ENCODE assay signal across 8 cellular contexts in genomic region chr4:174523003-174523693, GRCh38. TPM values are rescaled to one million over a fixed set of nuclear protein-coding genes. Genes with fewer than 3 reads are reported as not detected.
DNase-seq lines count a peak whose midpoint lies in the region; ATAC-seq and TF ChIP-seq lines count a peak whose summit lies in the region.

No MANE protein-coding gene starts in this region.

- POLR2A ChIA-PET in HEK293T (lab: Yijun Ruan, JAX) = no interaction called here
- POLR2A ChIA-PET in activated CD8-positive, alpha-beta T cell treated with anti-CD3 and anti-CD28 coated beads for 36 hours (lab: Charles Lee) = interaction anchor here (0.7 to 1.6 kb wide), 3 partner anchors 9 to 120 kb away, joined by 3 to 5 read pairs (median 3); no protein-coding TSS in a partner anchor

- H3K4me3 Mint-ChIP-seq in activated CD8-positive, alpha-beta T cell treated with anti-CD3 and anti-CD28 coated beads for 36 hours = peak overlapping the region; percentile 77

- no peaks in the 10 kb centered on the region for H3K36me3 Mint-ChIP-seq in activated CD8-positive, alpha-beta T cell treated with anti-CD3 and anti-CD28 coated beads for 36 hours (ENCODE audit: low read depth)

- peaks cover 10% of the 10 kb centered on the region for H3K27me3 Mint-ChIP-seq in activated CD8-positive, alpha-beta T cell treated with anti-CD3 and anti-CD28 coated beads for 36 hours

- H3K9me3 Mint-ChIP-seq in activated CD8-positive, alpha-beta T cell treated with anti-CD3 and anti-CD28 coated beads for 36 hours = no peaks in the 10 kb centered on the region

- H3K27me3 ChIP-seq in skeletal muscle satellite cell (ENCODE audit: control insufficient read depth, insufficient read depth, low read length) = peaks cover 7% of the 10 kb centered on the region

- peaks cover 13% of the 10 kb centered on the region for H3K4me1 ChIP-seq in skeletal muscle satellite cell (ENCODE audit: control insufficient read depth, insufficient read depth, low read length)

- DNase-seq in HEK293T (ENCODE audit: extremely low spot score) = peak; percentile 9
- DNase-seq in activated CD8-positive, alpha-beta T cell treated with anti-CD3 and anti-CD28 coated beads for 36 hours = peak; percentile 21
- no peak for DNase-seq in left ventricle myocardium superior
- DNase-seq in NCI-H2081 treated with DMSO at 0.1 percent for 48 hours (lab: John Stamatoyannopoulos, UW) = no peak
- no peak for DNase-seq in stimulated activated CD4-positive, alpha-beta T cell treated with anti-CD3 and anti-CD28 coated beads, Interleukin-4, amount 100 ng/mL, for 4 hours

- peak overlapping the region; percentile 90 for H3K4me2 ChIP-seq in skeletal muscle satellite cell (ENCODE audit: low read length)

- ATAC-seq in activated CD8-positive, alpha-beta T cell treated with anti-CD3 and anti-CD28 coated beads for 36 hours = peak; percentile 9
- ATAC-seq in left ventricle myocardium superior (peak; percentile 32), HG03045 (IDR thresholded peaks at IDR 0.05; ENCODE audit: unreplicated experiment) (no peak)
- no peak for ATAC-seq in activated CD4-positive, CD25-positive, alpha-beta regulatory T cell treated with anti-CD3 and anti-CD28 coated beads, Interleukin-2, amount 50 U/mL, for 24 hours

- CTCF ChIA-PET in HEK293T (lab: Yijun Ruan, JAX) = interaction anchor here (0.6 kb wide), 2 partner anchors 15 to 1462 kb away, joined by 3 read pairs; no protein-coding TSS in a partner anchor
- CTCF ChIA-PET in activated CD8-positive, alpha-beta T cell treated with anti-CD3 and anti-CD28 coated beads for 36 hours (lab: Charles Lee) = no interaction called here

- peak overlapping the region; percentile 70 for H3K4me3 ChIP-seq in skeletal muscle satellite cell (ENCODE audit: low read length)

- peaks cover 21% of the 10 kb centered on the region for H3K4me1 Mint-ChIP-seq in activated CD8-positive, alpha-beta T cell treated with anti-CD3 and anti-CD28 coated beads for 36 hours (ENCODE audit: low read depth)

- H3K27ac Mint-ChIP-seq in activated CD8-positive, alpha-beta T cell treated with anti-CD3 and anti-CD28 coated beads for 36 hours = peak overlapping the region; percentile 72

- H3K9me3 ChIP-seq in skeletal muscle satellite cell (replicated peaks; ENCODE audit: low read length) = no peaks in the 10 kb centered on the region

- intact Hi-C loops in activated CD8-positive, alpha-beta T cell treated with anti-CD3 and anti-CD28 coated beads for 36 hours (cut with micrococcal nuclease) = no loop called here
- intact Hi-C loops in left ventricle myocardium superior (cut with micrococcal nuclease) = no loop called here

- H3K9ac ChIP-seq in skeletal muscle satellite cell (ENCODE audit: low read depth, low read length) = peak overlapping the region; percentile 51

- H3K36me3 ChIP-seq in skeletal muscle satellite cell (ENCODE audit: insufficient read depth, low read length) = no peaks in the 10 kb centered on the region

- TF ChIP-seq CTCF in activated CD8-positive, alpha-beta T cell treated with anti-CD3 and anti-CD28 coated beads for 36 hours (IDR thresholded peaks at IDR 0.05) = no peak

TF ChIP-seq in HEK293T, 16 proteins besides CTCF, POLR2A, EP300 and RAD21:
- TF ChIP-seq PKNOX1 (IDR thresholded peaks at IDR 0.05) (peak; percentile 34; the same call in 1 of the 2 replicates), HDGF (IDR thresholded peaks at IDR 0.05; ENCODE audit: borderline replicate concordance) (no peak), ZNF384 (IDR thresholded peaks at IDR 0.05) (peak; percentile 69; the same call in 1 of the 2 replicates), ELF4 (IDR thresholded peaks at IDR 0.05) (no peak), SUZ12 (IDR thresholded peaks at IDR 0.05) (no peak), TARDBP (IDR thresholded peaks at IDR 0.05) (no peak)

RNA-seq across cellular contexts. Expression of gene HPGD, which starts 0.9 kb away (rescaled TPM):
- total RNA-seq in activated CD8-positive, alpha-beta T cell treated with anti-CD3 and anti-CD28 coated beads for 36 hours = 1 to 10 TPM; 4.7 to 5.5 TPM
- total RNA-seq in left ventricle myocardium superior = 1.1 TPM
- 0.87 and 1.0 TPM in 2 replicates for total RNA-seq in skeletal muscle satellite cell (2012; rRNA removed)

Comparison
In these comparisons a context has a peak if more than half of its experiments do, and no peak if none do; other contexts are left out.
1. DNase-seq: peak in HEK293T (single experiment) and activated CD8-positive, alpha-beta T cell treated with anti-CD3 and anti-CD28 coated beads for 36 hours (single experiment); none in left ventricle myocardium superior (single experiment), NCI-H2081 treated with DMSO at 0.1 percent for 48 hours (single experiment) and stimulated activated CD4-positive, alpha-beta T cell treated with anti-CD3 and anti-CD28 coated beads, Interleukin-4, amount 100 ng/mL, for 4 hours (0 of 2).
2. ATAC-seq: peak in activated CD8-positive, alpha-beta T cell treated with anti-CD3 and anti-CD28 coated beads for 36 hours (single experiment) and left ventricle myocardium superior (single experiment); none in activated CD4-positive, CD25-positive, alpha-beta regulatory T cell treated with anti-CD3 and anti-CD28 coated beads, Interleukin-2, amount 50 U/mL, for 24 hours (0 of 2) and HG03045 (single experiment).